ENCODE assay signal across 8 cellular contexts in the genomic region with DNA sequence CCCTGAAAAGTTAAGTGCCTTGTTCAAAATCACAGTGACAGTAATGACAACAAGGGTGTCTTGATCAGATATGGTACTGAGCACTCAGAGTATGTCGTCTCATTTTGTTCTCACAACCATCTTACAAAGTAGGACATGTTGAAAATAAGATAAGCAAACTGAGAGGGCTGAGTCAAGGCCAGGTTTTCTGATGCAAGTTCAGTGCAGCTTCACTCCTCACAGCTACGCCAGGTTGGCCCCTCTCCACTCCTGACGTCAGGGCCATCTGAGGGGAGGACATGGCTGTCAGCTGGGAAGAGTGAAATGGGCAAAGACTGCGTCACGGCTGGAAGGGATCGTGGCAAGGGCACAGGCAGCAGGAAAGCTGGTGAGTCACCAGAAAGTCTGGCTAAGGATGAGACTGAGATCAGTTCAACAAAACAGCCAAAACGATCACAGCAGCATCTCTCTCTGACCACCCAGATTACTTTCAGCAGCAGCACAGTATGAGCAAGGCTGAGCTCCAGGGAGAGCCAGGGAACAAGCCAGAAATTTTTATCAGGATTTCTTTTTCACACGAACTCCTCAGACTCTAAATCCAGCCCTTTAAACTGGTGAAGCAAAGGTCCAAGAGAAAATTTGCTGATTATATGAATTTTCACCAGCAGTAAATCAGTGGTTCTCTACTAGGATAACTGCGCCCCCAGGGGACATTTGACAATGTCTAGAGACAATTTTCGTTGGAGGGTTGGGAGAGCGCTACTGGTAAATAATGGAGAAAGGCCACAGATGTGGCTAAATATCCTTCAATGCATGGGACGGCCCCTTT.
DNase-seq lines count a peak whose midpoint lies in the region; FAIRE-seq and TF ChIP-seq lines count a peak whose summit lies in the region.

No MANE protein-coding gene starts in this region.

- H3K4me3 ChIP-seq in BJ (ENCODE audit: low read depth, low read length) = no peak overlapping the region

- POLR2A ChIA-PET in BJ (lab: Charles Lee) = no interaction called here
- POLR2A ChIA-PET in HEK293T (lab: Yijun Ruan, JAX) = no interaction called here

- peak; percentile 63 for FAIRE-seq in RCC 7860 (lab: Jason Lieb, UNC)

- TF ChIP-seq CTCF in BJ (IDR thresholded peaks at IDR 0.05; ENCODE audit: insufficient read depth, low read depth, low read length) = no peak

- DNase-seq in BJ (ENCODE audit: low read depth) (peak; percentile 96), RCC 7860 (ENCODE audit: low spot score) (peak; percentile 87), fibroblast of gingiva (ENCODE audit: low read depth) (peak; percentile 98), nucleus accumbens (lab: John Stamatoyannopoulos, UW) (peak in 31 of 56 donors; percentile 1 to 59 (median 17)), NCI-H2029 (lab: John Stamatoyannopoulos, UW) (no peak), HEK293T (ENCODE audit: extremely low spot score) (no peak), NCI-H1930 (lab: John Stamatoyannopoulos, UW) (no peak), NOMO-1 (lab: John Stamatoyannopoulos, UW; ENCODE audit: unreplicated experiment in 2 of 2) (no peak)

- CTCF ChIA-PET in BJ (lab: Yijun Ruan, JAX) = no interaction called here
- CTCF ChIA-PET in HEK293T (lab: Yijun Ruan, JAX) = no interaction called here

- H3K36me3 ChIP-seq in BJ (ENCODE audit: control insufficient read depth, insufficient read depth, low read length) = no peaks in the 10 kb centered on the region

- H3K27me3 ChIP-seq in BJ (ENCODE audit: control insufficient read depth, insufficient read depth, low read length) = no peaks in the 10 kb centered on the region

TF ChIP-seq in HEK293T, 16 proteins besides CTCF, POLR2A, EP300 and RAD21:
- TF ChIP-seq FOXA1 (IDR thresholded peaks at IDR 0.05) = no peak
- no peak for TF ChIP-seq CTBP1 (IDR thresholded peaks at IDR 0.05; ENCODE audit: borderline replicate concordance)
- no peak for TF ChIP-seq PKNOX1 (IDR thresholded peaks at IDR 0.05)

Comparison
In these comparisons a context has a peak if more than half of its experiments do, and no peak if none do; other contexts are left out.
1. DNase-seq: peak in BJ (single experiment), RCC 7860 (single experiment), fibroblast of gingiva (single experiment) and nucleus accumbens (31 of 56); none in NCI-H2029 (single experiment), HEK293T (single experiment), NCI-H1930 (0 of 2) and NOMO-1 (0 of 2).